ENCODE assay signal across 20 cellular contexts in genomic region chr9:68732405-68733020, GRCh38. TPM values are rescaled to one million over a fixed set of nuclear protein-coding genes. Genes with fewer than 3 reads are reported as not detected.
DNase-seq lines count a peak whose midpoint lies in the region; TF ChIP-seq lines count a peak whose summit lies in the region.
"Had no signal": no experiment of that assay in that cellular context is flagged by ENCODE, and none has a peak within 500 bp of the region (broad histone marks: within the 10 kb centered on the region; RNA-seq: fewer than 3 reads in every experiment).

No MANE protein-coding gene starts in this region.

- H3K27ac Mint-ChIP-seq in Caco-2 (ENCODE audit: unreplicated experiment): peak overlapping the region; percentile 76
- H3K27ac Mint-ChIP-seq in endodermal cell: no peak overlapping the region
- H3K27ac Mint-ChIP-seq in activated T-helper 2 cell treated with anti-CD3 and anti-CD28 coated beads, Interferon-gamma antibody, Interleukin-2, Interleukin-4, amounts not matched to agents 10 μg/mL and 5 μg/mL and 100 μg/mL, durations not matched to agents 14 hours and 24 hours and 36 hours: no peak overlapping the region

- H3K4me3 ChIP-seq in Caco-2 (ENCODE audit: low read depth, low read length) (no peak overlapping the region), endodermal cell (ENCODE audit: low read length) (peak overlapping the region; percentile 12), stomach (no peak overlapping the region), dorsolateral prefrontal cortex (no peak overlapping the region)
- H3K4me3 ChIP-seq: SJCRH30 had no signal

- intact Hi-C loops in Caco-2 (cut with micrococcal nuclease; ENCODE audit: unreplicated experiment): loop anchor here (5.0 kb wide), 2 partner anchors 50 to 65 kb away; a partner anchor contains a TSS
- intact Hi-C loops in stomach (cut with DNase I; ENCODE audit: low total_unique reads): no loop called here
- intact Hi-C loops in activated T-helper 2 cell treated with anti-CD3 and anti-CD28 coated beads, Interferon-gamma antibody, Interleukin-2, Interleukin-4, amounts not matched to agents 10 μg/mL and 5 μg/mL and 100 μg/mL, durations not matched to agents 14 hours and 24 hours and 36 hours (cut with micrococcal nuclease): no loop called here
- intact Hi-C loops in dorsolateral prefrontal cortex (cut with DNase I): no loop called here

- H3K4me3 Mint-ChIP-seq in Caco-2 (ENCODE audit: unreplicated experiment) (peak overlapping the region; percentile 64), endodermal cell (no peak overlapping the region)
- H3K4me3 Mint-ChIP-seq in activated T-helper 2 cell treated with anti-CD3 and anti-CD28 coated beads, Interferon-gamma antibody, Interleukin-2, Interleukin-4, amounts not matched to agents 10 μg/mL and 5 μg/mL and 100 μg/mL, durations not matched to agents 14 hours and 24 hours and 36 hours (ENCODE audit: low read depth): no peak overlapping the region

- WGBS in endodermal cell (ENCODE audit: insufficient coverage in 1 of 2, insufficient read length in 1 of 2), 2 experiments: 90 to 93% methylated on average over 3 to 11 of the region's 11 CpGs
- WGBS in stomach, 5 donors: 75 to 79% (median 77%) methylated on average over 11 of the region's 11 CpGs

- H3K27ac ChIP-seq in endodermal cell (ENCODE audit: low read depth, low read length) (no peak overlapping the region), stomach (peak overlapping the region; percentile 2 to 66 (median 64)), dorsolateral prefrontal cortex (no peak overlapping the region)
- H3K27ac ChIP-seq: SJCRH30 had no signal

- no peak for TF ChIP-seq POLR2A in stomach (IDR thresholded peaks at IDR 0.05)

- DNase-seq in NCI-H146 (lab: John Stamatoyannopoulos, UW) (peak; percentile 32), NCI-H146 treated with DMSO at 0.1 percent for 48 hours (lab: John Stamatoyannopoulos, UW; ENCODE audit: unreplicated experiment) (no peak), Caco-2 (peak; percentile 18 to 37), endodermal cell (no peak), stomach (no peak), dorsolateral prefrontal cortex (no peak)
- DNase-seq in activated T-helper 2 cell treated with anti-CD3 and anti-CD28 coated beads, Interferon-gamma antibody, Interleukin-2, Interleukin-4, amounts not matched to agents 10 μg/mL and 5 μg/mL and 100 μg/mL, durations not matched to agents 14 hours and 24 hours and 36 hours (ENCODE audit: low spot score): no peak
- DNase-seq: 8988T, ACHN, BE2C, DMS153, Karpas-422, NCI-H1092 treated with DMSO at 0.1 percent for 48 hours, NCI-H1436, NCI-H2029, NCI-H226, NCI-H510A treated with DMSO at 0.1 percent for 48 hours, NCI-H774, SJCRH30 had no signal

- H3K27me3 Mint-ChIP-seq in Caco-2 (ENCODE audit: insufficient read depth, unreplicated experiment) (no peaks in the 10 kb centered on the region), endodermal cell (ENCODE audit: insufficient read depth) (peaks cover 5% of the 10 kb centered on the region)
- no peaks in the 10 kb centered on the region for H3K27me3 Mint-ChIP-seq in activated T-helper 2 cell treated with anti-CD3 and anti-CD28 coated beads, Interferon-gamma antibody, Interleukin-2, Interleukin-4, amounts not matched to agents 10 μg/mL and 5 μg/mL and 100 μg/mL, durations not matched to agents 14 hours and 24 hours and 36 hours (ENCODE audit: low read depth)

- H3K4me1 Mint-ChIP-seq in Caco-2 (ENCODE audit: low read depth, unreplicated experiment) (peaks cover 17% of the 10 kb centered on the region), endodermal cell (peaks cover 37% of the 10 kb centered on the region)
- H3K4me1 Mint-ChIP-seq in activated T-helper 2 cell treated with anti-CD3 and anti-CD28 coated beads, Interferon-gamma antibody, Interleukin-2, Interleukin-4, amounts not matched to agents 10 μg/mL and 5 μg/mL and 100 μg/mL, durations not matched to agents 14 hours and 24 hours and 36 hours (ENCODE audit: low read depth): peaks cover 12% of the 10 kb centered on the region

- H3K36me3 Mint-ChIP-seq in Caco-2 (ENCODE audit: insufficient read depth, unreplicated experiment) (no peaks in the 10 kb centered on the region), endodermal cell (ENCODE audit: low read depth) (no peaks in the 10 kb centered on the region)
- peaks cover 26% of the 10 kb centered on the region for H3K36me3 Mint-ChIP-seq in activated T-helper 2 cell treated with anti-CD3 and anti-CD28 coated beads, Interferon-gamma antibody, Interleukin-2, Interleukin-4, amounts not matched to agents 10 μg/mL and 5 μg/mL and 100 μg/mL, durations not matched to agents 14 hours and 24 hours and 36 hours (ENCODE audit: low read depth)

- H3K9ac ChIP-seq in endodermal cell (ENCODE audit: extremely low read depth, low read length, poor library complexity, severe bottlenecking): no peak overlapping the region

- H3K27me3 ChIP-seq in Caco-2 (replicated peaks; ENCODE audit: control insufficient read depth, insufficient read depth, low read length) (no peaks in the 10 kb centered on the region), endodermal cell (ENCODE audit: control insufficient read depth, insufficient read depth, low read length, poor library complexity, severe bottlenecking) (no peaks in the 10 kb centered on the region), stomach (no peaks in the 10 kb centered on the region), dorsolateral prefrontal cortex (no peaks in the 10 kb centered on the region)
- H3K27me3 ChIP-seq: BE2C, SJCRH30 had no signal

- no peaks in the 10 kb centered on the region for H3K36me3 ChIP-seq in Caco-2 (ENCODE audit: control insufficient read depth, insufficient read depth, low read length)
- H3K36me3 ChIP-seq in endodermal cell (ENCODE audit: control insufficient read depth, insufficient read depth, low read length): no peaks in the 10 kb centered on the region
- no peaks in the 10 kb centered on the region for H3K36me3 ChIP-seq in stomach
- H3K36me3 ChIP-seq: BE2C, SJCRH30 had no signal

- TF ChIP-seq EP300 in stomach (IDR thresholded peaks at IDR 0.05): no peak

- CTCF ChIA-PET in Caco-2 (lab: Charles Lee): interaction anchor here (0.6 kb wide), 1 partner anchor 19 kb away, joined by 3 read pairs; no protein-coding TSS in a partner anchor

- POLR2A ChIA-PET in Caco-2 (lab: Charles Lee): no interaction called here

- H3K4me1 ChIP-seq in Caco-2 (no peaks in the 10 kb centered on the region), endodermal cell (ENCODE audit: control insufficient read depth, insufficient read depth, low read length) (peaks cover 9% of the 10 kb centered on the region), stomach (peaks cover 6 to 18% (median 12%) of the 10 kb centered on the region in 4 donors)
- H3K4me1 ChIP-seq: BE2C, SJCRH30 had no signal

- no TSS peak for BruUV-seq in Caco-2 (replicated peaks; lab: Mats Ljungman, UMichigan)

- H3K9me3 ChIP-seq in Caco-2: no peaks in the 10 kb centered on the region
- no peaks in the 10 kb centered on the region for H3K9me3 ChIP-seq in endodermal cell (ENCODE audit: control insufficient read depth, low read length)
- H3K9me3 ChIP-seq in stomach: peaks cover 0 to 3% (median 0%) of the 10 kb centered on the region in 4 donors
- H3K9me3 ChIP-seq: BE2C, SJCRH30 had no signal

- H3K9me3 Mint-ChIP-seq in Caco-2 (ENCODE audit: unreplicated experiment) (no peaks in the 10 kb centered on the region), endodermal cell (no peaks in the 10 kb centered on the region)
- no peaks in the 10 kb centered on the region for H3K9me3 Mint-ChIP-seq in activated T-helper 2 cell treated with anti-CD3 and anti-CD28 coated beads, Interferon-gamma antibody, Interleukin-2, Interleukin-4, amounts not matched to agents 10 μg/mL and 5 μg/mL and 100 μg/mL, durations not matched to agents 14 hours and 24 hours and 36 hours

- TF ChIP-seq CTCF in Caco-2 (IDR thresholded peaks at IDR 0.05; ENCODE audit: insufficient read depth in 1 of 2, low read depth in 1 of 2, low read length in 1 of 2, severe bottlenecking in 1 of 2, unreplicated experiment in 1 of 2): no peak
- TF ChIP-seq CTCF in endodermal cell (conservative IDR thresholded peaks at IDR 0.05): no peak
- TF ChIP-seq CTCF in stomach (IDR thresholded peaks at IDR 0.05): no peak
- no peak for TF ChIP-seq CTCF in dorsolateral prefrontal cortex (IDR thresholded peaks at IDR 0.05 in 54 of 56, conservative IDR thresholded peaks at IDR 0.05 in 2 of 56; ENCODE audit: low read depth in 1 of 56, partially characterized antibody in 56 of 56)

RNA-seq across cellular contexts. Expression of gene PIP5K1B, which starts 27.5 kb away (rescaled TPM):
- total RNA-seq in Caco-2 (2022): 10.3 and 12.9 TPM in 2 replicates
- 10 to 100 TPM in 1 of 2 donors, 1 to 10 TPM in 1; 8.5 to 10.2 TPM for total RNA-seq in endodermal cell
- 13.3 TPM for polyA plus RNA-seq in endodermal cell (2013, experiment 1 of 2)
- 14.4 TPM for polyA plus RNA-seq in endodermal cell (2013, experiment 2 of 2)
- 10 to 100 TPM in 4 of 5 donors, 1 to 10 TPM in 1; 2.3 to 33.8 (median 20.1) TPM for total RNA-seq in stomach
- polyA plus RNA-seq in stomach: 10 to 100 TPM in 1 of 3 donors, 1 to 10 TPM in 2; 3.2 to 27.2 (median 8.0) TPM
- total RNA-seq in activated T-helper 2 cell treated with anti-CD3 and anti-CD28 coated beads, Interferon-gamma antibody, Interleukin-2, Interleukin-4, amounts not matched to agents 10 μg/mL and 5 μg/mL and 100 μg/mL, durations not matched to agents 14 hours and 24 hours and 36 hours: 76.2 and 77.2 TPM in 2 replicates
- total RNA-seq in dorsolateral prefrontal cortex: 10 to 100 TPM in 118 of 120 experiments, 1 to 10 TPM in 2; 5.1 to 44.4 (median 21.5) TPM
- total RNA-seq: G401 had no signal

Comparison
In these comparisons a context has a peak if more than half of its experiments do, and no peak if none do; other contexts are left out.
1. DNase-seq: peak in NCI-H146 (single experiment) and Caco-2 (2 of 2); none in NCI-H146 treated with DMSO at 0.1 percent for 48 hours (single experiment), endodermal cell (single experiment), stomach (single experiment), activated T-helper 2 cell treated with anti-CD3 and anti-CD28 coated beads, Interferon-gamma antibody, Interleukin-2, Interleukin-4, amounts not matched to agents 10 μg/mL and 5 μg/mL and 100 μg/mL, durations not matched to agents 14 hours and 24 hours and 36 hours (single experiment) and dorsolateral prefrontal cortex (0 of 10).
2. H3K27ac ChIP-seq: peak in stomach (5 of 5); none in endodermal cell (single experiment) and dorsolateral prefrontal cortex (0 of 59).